Comparison of ENCODE assay signal across 24 cellular contexts in the genomic region with DNA sequence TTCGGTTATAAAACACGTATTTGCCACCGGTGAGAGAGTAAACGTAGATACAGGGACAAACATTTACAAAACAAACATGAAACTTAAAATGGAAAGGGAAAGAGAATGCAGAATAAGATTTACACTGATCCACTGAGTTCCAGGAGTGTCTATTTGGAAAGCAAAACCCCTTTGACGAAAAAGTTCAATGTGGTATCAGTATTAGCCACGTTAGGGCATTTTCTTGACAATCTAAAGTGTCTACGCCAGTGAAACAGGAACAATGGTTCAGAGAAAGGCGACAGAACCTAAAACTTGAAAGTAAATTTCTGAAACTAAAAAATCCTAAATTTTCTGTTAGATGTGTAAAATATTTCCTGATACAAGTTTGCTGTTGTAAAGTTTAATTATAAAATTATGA.
DNase-seq lines count a peak whose midpoint lies in the region; ATAC-seq, FAIRE-seq and TF ChIP-seq lines count a peak whose summit lies in the region.
"Had no signal": no experiment of that assay in that cellular context is flagged by ENCODE, and none has a peak within 500 bp of the region (broad histone marks: within the 10 kb centered on the region; RNA-seq: fewer than 3 reads in every experiment).

No MANE protein-coding gene starts in this region.

- FAIRE-seq in GM12878 (lab: Jason Lieb, UNC) = no peak
- FAIRE-seq: A549, D721Med, GM12892 had no signal

- H3K4me3 Mint-ChIP-seq in GM23338 = no peak overlapping the region
- H3K4me3 Mint-ChIP-seq: CD14-positive monocyte; CD4-positive, alpha-beta T cell; CD8-positive, alpha-beta memory T cell had no signal

- intact Hi-C loops in GM12878 (cut with micrococcal nuclease; ENCODE audit: unreplicated experiment) = no loop called here
- intact Hi-C loops in esophagus muscularis mucosa (cut with DNase I) = no loop called here

- no peak for TF ChIP-seq POLR2A in GM12878 (IDR thresholded peaks at IDR 0.05; ENCODE audit: low read depth, low read length)
- TF ChIP-seq POLR2A in esophagus muscularis mucosa (IDR thresholded peaks at IDR 0.05; ENCODE audit: low read depth) = no peak

- no peaks in the 10 kb centered on the region for H3K9me3 Mint-ChIP-seq in GM23338

- POLR2A ChIA-PET in GM12878 (lab: Charles Lee) = no interaction called here

- no peaks in the 10 kb centered on the region for H3K27me3 Mint-ChIP-seq in GM23338 (ENCODE audit: insufficient read depth, low read depth, poor library complexity)
- H3K27me3 Mint-ChIP-seq: CD4-positive, alpha-beta T cell; CD8-positive, alpha-beta memory T cell had no signal

- TF ChIP-seq RAD21 in GM12878 (IDR thresholded peaks at IDR 0.05; ENCODE audit: insufficient read depth, low read depth, low read length) = no peak

- BruUV-seq in GM12878 (replicated peaks; lab: Mats Ljungman, UMichigan) = no TSS peak

- H3K79me2 ChIP-seq in GM23338 (replicated peaks; ENCODE audit: insufficient read depth) = no peaks in the 10 kb centered on the region
- H3K79me2 ChIP-seq in GM12878 (ENCODE audit: control insufficient read depth, insufficient read depth, low read length) = no peaks in the 10 kb centered on the region

- H3K4me1 ChIP-seq in GM23338 (ENCODE audit: insufficient read depth) (peaks cover 38% of the 10 kb centered on the region), GM12878 (ENCODE audit: control insufficient read depth, insufficient read depth, low read length) (no peaks in the 10 kb centered on the region), esophagus muscularis mucosa (no peaks in the 10 kb centered on the region)
- H3K4me1 ChIP-seq: BLaER1 treated with 17β-estradiol and CSF1 and Interleukin-3, amounts not matched to agents 10 nM and 100 nM had no signal

- TF ChIP-seq EP300 in GM12878 (IDR thresholded peaks at IDR 0.05; ENCODE audit: borderline replicate concordance in 1 of 2, control insufficient read depth in 1 of 2, low read depth in 2 of 2, low read length in 2 of 2) (no peak), esophagus muscularis mucosa (IDR thresholded peaks at IDR 0.05) (no peak)

- H2AFZ ChIP-seq in GM23338 (peak overlapping the region; percentile 24; the same call in 1 of the 2 replicates), GM12878 (ENCODE audit: control insufficient read depth, low read depth, low read length) (no peak overlapping the region)

- H3K9ac ChIP-seq in GM12878 (ENCODE audit: control insufficient read depth, insufficient read depth, low read length) = no peak overlapping the region
- H3K9ac ChIP-seq: BLaER1 treated with 17β-estradiol and CSF1 and Interleukin-3, amounts not matched to agents 10 nM and 100 nM had no signal

- H3K9me3 ChIP-seq in GM12878 (replicated peaks; ENCODE audit: control insufficient read depth, insufficient read depth, low read length) (no peaks in the 10 kb centered on the region; the same call in 2 of the 3 replicates), esophagus muscularis mucosa (no peaks in the 10 kb centered on the region)
- H3K9me3 ChIP-seq: A549; BE2C; BLaER1 treated with 17β-estradiol and CSF1 and Interleukin-3, amounts not matched to agents 10 nM and 100 nM had no signal

- 0 out of 2 replicates have a peak, but pooled peaks cover 6% of the 10 kb centered on the region for H3K9me2 ChIP-seq in GM23338 (ENCODE audit: insufficient read depth)

- H3K27me3 ChIP-seq in GM23338 (ENCODE audit: insufficient read depth) = no peaks in the 10 kb centered on the region
- H3K27me3 ChIP-seq in GM12878 (replicated peaks in 1 of 2; ENCODE audit: control insufficient read depth in 2 of 2, insufficient read depth in 2 of 2, low read length in 1 of 2) = no peaks in the 10 kb centered on the region
- H3K27me3 ChIP-seq in esophagus muscularis mucosa = no peaks in the 10 kb centered on the region
- H3K27me3 ChIP-seq: BE2C; BLaER1 treated with 17β-estradiol and CSF1 and Interleukin-3, amounts not matched to agents 10 nM and 100 nM had no signal

- no peak overlapping the region for H3K27ac Mint-ChIP-seq in GM23338
- H3K27ac Mint-ChIP-seq: CD14-positive monocyte; CD4-positive, alpha-beta T cell; CD8-positive, alpha-beta memory T cell had no signal

- no peaks in the 10 kb centered on the region for H3K36me3 Mint-ChIP-seq in GM23338 (ENCODE audit: low read depth)
- H3K36me3 Mint-ChIP-seq: CD14-positive monocyte; CD8-positive, alpha-beta memory T cell had no signal

- H4K20me1 ChIP-seq in GM23338 (replicated peaks; ENCODE audit: insufficient read depth) (no peaks in the 10 kb centered on the region), GM12878 (ENCODE audit: control insufficient read depth, insufficient read depth) (no peaks in the 10 kb centered on the region)
- H4K20me1 ChIP-seq: BLaER1 treated with 17β-estradiol and CSF1 and Interleukin-3, amounts not matched to agents 10 nM and 100 nM had no signal

- peaks cover 31% of the 10 kb centered on the region for H3K4me1 Mint-ChIP-seq in GM23338
- H3K4me1 Mint-ChIP-seq: CD14-positive monocyte; CD8-positive, alpha-beta memory T cell had no signal

- SMC1A ChIA-PET in GM12878 (lab: Charles Lee; ENCODE audit: uncharacterized antibody, unreplicated experiment) = interaction anchor here (0.7 kb wide), 1 partner anchor 11 kb away, joined by 3 read pairs; no protein-coding TSS in a partner anchor

- CTCF ChIA-PET in GM12878 (lab: Yijun Ruan, JAX) = no interaction called here

- H3K4me3 ChIP-seq in GM23338 = no peak overlapping the region
- no peak overlapping the region for H3K4me3 ChIP-seq in GM12878
- H3K4me3 ChIP-seq in esophagus muscularis mucosa = no peak overlapping the region
- H3K4me3 ChIP-seq: A549; BLaER1 treated with 17β-estradiol and CSF1 and Interleukin-3, amounts not matched to agents 10 nM and 100 nM had no signal

- peak; percentile 51 for ATAC-seq in GM18867 (IDR thresholded peaks at IDR 0.05; ENCODE audit: unreplicated experiment)
- ATAC-seq in GM23338 = no peak
- ATAC-seq in GM12878 = peak; percentile 80
- no peak for ATAC-seq in GM18858 (IDR thresholded peaks at IDR 0.05; ENCODE audit: unreplicated experiment)
- ATAC-seq: A549 had no signal

- H3K4me2 ChIP-seq in GM23338 = no peak overlapping the region
- no peak overlapping the region for H3K4me2 ChIP-seq in GM12878 (ENCODE audit: control insufficient read depth, insufficient read depth)
- H3K4me2 ChIP-seq: A549; BLaER1 treated with 17β-estradiol and CSF1 and Interleukin-3, amounts not matched to agents 10 nM and 100 nM had no signal

- H3F3A ChIP-seq in GM23338 (replicated peaks; ENCODE audit: low read depth) = no peaks in the 10 kb centered on the region

- DNase-seq in GM23338 (ENCODE audit: low spot score) (no peak), GM12878 (ENCODE audit: low read depth, low spot score) (no peak), dermis blood vessel endothelial cell (no peak), esophagus muscularis mucosa (ENCODE audit: extremely low spot score) (no peak)
- DNase-seq: 8988T; ACHN; AML-193; BE2C; CD4-positive, alpha-beta T cell; CD8-positive, alpha-beta memory T cell; DMS 273 treated with DMSO at 0.1 percent for 48 hours; DMS79; EL; GDM1; GOT3; H7; HCEC 1CT had no signal

- H3K27ac ChIP-seq in GM23338 (ENCODE audit: low read depth) (no peak overlapping the region), GM12878 (ENCODE audit: control insufficient read depth, insufficient read depth) (no peak overlapping the region), esophagus muscularis mucosa (replicated peaks in 1 of 4) (no peak overlapping the region)
- H3K27ac ChIP-seq: A549; BLaER1 treated with 17β-estradiol and CSF1 and Interleukin-3, amounts not matched to agents 10 nM and 100 nM had no signal

- no peak for TF ChIP-seq CTCF in GM23338 (conservative IDR thresholded peaks at IDR 0.05; ENCODE audit: low read depth in 2 of 2)
- no peak for TF ChIP-seq CTCF in GM12878 (IDR thresholded peaks at IDR 0.05 in 2 of 3, conservative IDR thresholded peaks at IDR 0.05 in 1 of 3; ENCODE audit: control insufficient read depth in 2 of 3, extremely low read depth in 1 of 3, insufficient read depth in 1 of 3, low read depth in 3 of 3, low read length in 3 of 3)
- TF ChIP-seq CTCF in esophagus muscularis mucosa (IDR thresholded peaks at IDR 0.05) = no peak

- RAD21 ChIA-PET in GM12878 (lab: Charles Lee; ENCODE audit: unreplicated experiment) = no interaction called here

- no peaks in the 10 kb centered on the region for H3K36me3 ChIP-seq in GM23338 (ENCODE audit: insufficient read depth)
- H3K36me3 ChIP-seq in GM12878 (ENCODE audit: control insufficient read depth in 2 of 2, insufficient read depth in 2 of 2, low read length in 1 of 2) = no peaks in the 10 kb centered on the region
- H3K36me3 ChIP-seq in esophagus muscularis mucosa = no peaks in the 10 kb centered on the region
- H3K36me3 ChIP-seq: BE2C; BLaER1 treated with 17β-estradiol and CSF1 and Interleukin-3, amounts not matched to agents 10 nM and 100 nM had no signal

- in situ Hi-C loops in GM12878 (cut with MboI) = no loop called here

- WGBS in GM12878 (ENCODE audit: insufficient coverage, insufficient replicate concordance, low lambda C conversion rate, missing lambda C conversion rate) = 39% methylated on average over 8 of the region's 8 CpGs
- WGBS in esophagus muscularis mucosa = 92% methylated on average over 8 of the region's 8 CpGs

TF ChIP-seq in GM23338, 12 proteins besides CTCF, POLR2A, EP300 and RAD21 (continues in another document):
- TF ChIP-seq CREB1 (CRISPR knock-in tag; IDR thresholded peaks at IDR 0.05; ENCODE audit: low read depth) = no peak
- TF ChIP-seq ZNF331 (CRISPR knock-in tag; IDR thresholded peaks at IDR 0.05; ENCODE audit: low read depth) = no peak
- no peak for TF ChIP-seq NANOG (IDR thresholded peaks at IDR 0.05; ENCODE audit: borderline replicate concordance)
- no peak for TF ChIP-seq ZNF114 (CRISPR knock-in tag; IDR thresholded peaks at IDR 0.05)
- no peak for TF ChIP-seq POLR2AphosphoS5 (IDR thresholded peaks at IDR 0.05; ENCODE audit: low read depth)

TF ChIP-seq in GM12878, 131 proteins besides CTCF, POLR2A, EP300 and RAD21 (continues in another document):
- no peak for TF ChIP-seq SP1 (IDR thresholded peaks at IDR 0.05; ENCODE audit: low read depth, low read length)
- no peak for TF ChIP-seq EZH2 (IDR thresholded peaks at IDR 0.05; ENCODE audit: borderline replicate concordance, control insufficient read depth, low read depth, low read length)
- TF ChIP-seq FOXK2 (IDR thresholded peaks at IDR 0.05) = no peak
- no peak for TF ChIP-seq STAT1 (conservative IDR thresholded peaks at IDR 0.05)
- TF ChIP-seq KDM1A (IDR thresholded peaks at IDR 0.05; ENCODE audit: borderline replicate concordance) = no peak
- TF ChIP-seq HDAC2 (IDR thresholded peaks at IDR 0.05) = no peak

Comparison
In these comparisons a context has a peak if more than half of its experiments do, and no peak if none do; other contexts are left out.
1. ATAC-seq: peak in GM18867 (single experiment) and GM12878 (single experiment); none in GM23338 (single experiment) and GM18858 (single experiment).